Comparison of ENCODE assay signal across 20 cellular contexts in the genomic region with DNA sequence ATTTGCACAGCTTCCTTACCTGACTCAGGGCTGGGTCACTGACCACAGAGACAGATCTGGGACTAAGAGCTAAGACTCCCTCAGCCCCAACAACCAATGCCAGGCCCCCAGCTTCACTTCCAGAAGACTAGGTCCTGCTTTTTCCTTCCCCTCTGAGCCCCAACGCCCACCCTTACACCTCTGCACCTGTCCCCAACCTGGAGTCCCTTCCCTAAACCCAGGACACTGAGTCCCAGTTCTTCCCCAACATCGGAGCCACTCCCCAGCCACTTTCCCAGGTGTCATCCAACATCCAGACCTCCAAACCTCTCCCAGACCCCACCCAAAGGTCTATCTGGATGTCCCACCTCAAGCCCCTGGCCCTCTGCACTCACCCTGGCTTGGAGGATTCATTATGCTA. TPM values are rescaled to one million over a fixed set of nuclear protein-coding genes. Genes with fewer than 3 reads are reported as not detected.
DNase-seq lines count a peak whose midpoint lies in the region; ATAC-seq, FAIRE-seq and TF ChIP-seq lines count a peak whose summit lies in the region.
"Had no signal": no experiment of that assay in that cellular context is flagged by ENCODE, and none has a peak within 500 bp of the region (broad histone marks: within the 10 kb centered on the region; RNA-seq: fewer than 3 reads in every experiment).

No MANE protein-coding gene starts in this region.

- no peak for TF ChIP-seq POLR2A in H54 (IDR thresholded peaks at IDR 0.05; ENCODE audit: low read depth, low read length)

- H3K36me3 Mint-ChIP-seq in activated naive CD4-positive, alpha-beta T cell treated with anti-CD3 and anti-CD28 coated beads for 36 hours (ENCODE audit: low read depth): no peaks in the 10 kb centered on the region
- no peaks in the 10 kb centered on the region for H3K36me3 Mint-ChIP-seq in WTC11
- peaks cover 26% of the 10 kb centered on the region for H3K36me3 Mint-ChIP-seq in stimulated activated effector memory CD8-positive, alpha-beta T cell treated with anti-CD3 and anti-CD28 coated beads, Interleukin-12 subunit alpha, Interleukin-12 subunit beta, amount 100 ng/mL, for 72 hours
- H3K36me3 Mint-ChIP-seq: mesothelial cell of epicardium had no signal

- peak overlapping the region; percentile 22 for H3K4me3 Mint-ChIP-seq in activated naive CD4-positive, alpha-beta T cell treated with anti-CD3 and anti-CD28 coated beads for 36 hours
- peak overlapping the region; percentile 45; the same call in 1 of the 2 replicates for H3K4me3 Mint-ChIP-seq in WTC11
- peak overlapping the region; percentile 67 for H3K4me3 Mint-ChIP-seq in stimulated activated effector memory CD8-positive, alpha-beta T cell treated with anti-CD3 and anti-CD28 coated beads, Interleukin-12 subunit alpha, Interleukin-12 subunit beta, amount 100 ng/mL, for 72 hours
- H3K4me3 Mint-ChIP-seq: mesothelial cell of epicardium had no signal

- intact Hi-C loops in activated naive CD4-positive, alpha-beta T cell treated with anti-CD3 and anti-CD28 coated beads for 36 hours (cut with micrococcal nuclease): loop anchor here (1.0 kb wide), 2 partner anchors 39 to 52 kb away; no protein-coding TSS in a partner anchor

- peak overlapping the region; percentile 66 for H3K27ac Mint-ChIP-seq in activated naive CD4-positive, alpha-beta T cell treated with anti-CD3 and anti-CD28 coated beads for 36 hours
- H3K27ac Mint-ChIP-seq in WTC11: no peak overlapping the region
- peak overlapping the region; percentile 91 for H3K27ac Mint-ChIP-seq in stimulated activated effector memory CD8-positive, alpha-beta T cell treated with anti-CD3 and anti-CD28 coated beads, Interleukin-12 subunit alpha, Interleukin-12 subunit beta, amount 100 ng/mL, for 72 hours
- H3K27ac Mint-ChIP-seq: mesothelial cell of epicardium had no signal

- DNase-seq in activated naive CD4-positive, alpha-beta T cell treated with anti-CD3 and anti-CD28 coated beads for 36 hours: no peak
- no peak for DNase-seq in activated naive CD4-positive, alpha-beta T cell treated with anti-CD3 and anti-CD28 coated beads, Interleukin-2, amount 50 U/mL, for 16 hours
- DNase-seq in WTC11 (ENCODE audit: low spot score) (no peak), H54 (ENCODE audit: insufficient read length, low spot score) (no peak), DMS 273 (lab: John Stamatoyannopoulos, UW; ENCODE audit: unreplicated experiment) (no peak)
- no peak for DNase-seq in stimulated activated effector memory CD8-positive, alpha-beta T cell treated with anti-CD3 and anti-CD28 coated beads, Interleukin-12 subunit alpha, Interleukin-12 subunit beta, amount 100 ng/mL, for 72 hours (ENCODE audit: low spot score in 2 of 2)
- DNase-seq: ACHN, EL, hypothalamus, kidney glomerular epithelial cell, NCI-H748 treated with DMSO at 0.1 percent for 48 hours, nucleus accumbens had no signal

- POLR2A ChIA-PET in WTC11 (lab: Charles Lee): no interaction called here

- peaks cover 28% of the 10 kb centered on the region for H3K4me1 Mint-ChIP-seq in activated naive CD4-positive, alpha-beta T cell treated with anti-CD3 and anti-CD28 coated beads for 36 hours (ENCODE audit: low read depth)
- H3K4me1 Mint-ChIP-seq in WTC11: peaks cover 23% of the 10 kb centered on the region
- peaks cover 34% of the 10 kb centered on the region for H3K4me1 Mint-ChIP-seq in stimulated activated effector memory CD8-positive, alpha-beta T cell treated with anti-CD3 and anti-CD28 coated beads, Interleukin-12 subunit alpha, Interleukin-12 subunit beta, amount 100 ng/mL, for 72 hours
- H3K4me1 Mint-ChIP-seq: mesothelial cell of epicardium had no signal

- no peak for ATAC-seq in WTC11
- ATAC-seq in stimulated activated effector memory CD8-positive, alpha-beta T cell treated with anti-CD3 and anti-CD28 coated beads, Interleukin-12 subunit alpha, Interleukin-12 subunit beta, amount 100 ng/mL, for 72 hours: no peak
- ATAC-seq: right cardiac atrium had no signal

- no peaks in the 10 kb centered on the region for H3K9me3 Mint-ChIP-seq in activated naive CD4-positive, alpha-beta T cell treated with anti-CD3 and anti-CD28 coated beads for 36 hours
- no peaks in the 10 kb centered on the region for H3K9me3 Mint-ChIP-seq in WTC11
- no peaks in the 10 kb centered on the region for H3K9me3 Mint-ChIP-seq in stimulated activated effector memory CD8-positive, alpha-beta T cell treated with anti-CD3 and anti-CD28 coated beads, Interleukin-12 subunit alpha, Interleukin-12 subunit beta, amount 100 ng/mL, for 72 hours
- H3K9me3 Mint-ChIP-seq: activated T-helper 2 cell treated with anti-CD3 and anti-CD28 coated beads, Interferon-gamma antibody, Interleukin-2, Interleukin-4, amounts not matched to agents 10 μg/mL and 5 μg/mL and 100 μg/mL, durations not matched to agents 14 hours and 24 hours and 36 hours; mesothelial cell of epicardium had no signal

- no peak for FAIRE-seq in H54 (lab: Jason Lieb, UNC)
- FAIRE-seq: endometrium, TTC549 had no signal

- CTCF ChIA-PET in activated naive CD4-positive, alpha-beta T cell treated with anti-CD3 and anti-CD28 coated beads for 36 hours (lab: Charles Lee): interaction anchor here (0.6 to 1.6 kb wide), 4 partner anchors 16 to 171 kb away, joined by 3 to 5 read pairs (median 3); no protein-coding TSS in a partner anchor
- CTCF ChIA-PET in WTC11 (lab: Charles Lee): interaction anchor here (1.0 to 5.0 kb wide), 4 partner anchors 10 to 131 kb away, joined by 3 to 40 read pairs (median 8); partner anchors contain the start of gene TRAPPC5

- no peak for TF ChIP-seq CTCF in WTC11 (IDR thresholded peaks at IDR 0.05)

- peaks cover 8% of the 10 kb centered on the region for H3K27me3 Mint-ChIP-seq in activated naive CD4-positive, alpha-beta T cell treated with anti-CD3 and anti-CD28 coated beads for 36 hours (ENCODE audit: low read depth)
- H3K27me3 Mint-ChIP-seq in WTC11 (ENCODE audit: low read depth): peaks cover 21% of the 10 kb centered on the region

TF ChIP-seq in WTC11, 78 proteins besides CTCF, POLR2A, EP300 and RAD21 (continues in another document):
- TF ChIP-seq ZNF425 (CRISPR knock-in tag; conservative IDR thresholded peaks at IDR 0.05) (no peak), GTF2I (CRISPR knock-in tag; conservative IDR thresholded peaks at IDR 0.05) (no peak), CREM (CRISPR knock-in tag; IDR thresholded peaks at IDR 0.05) (no peak), NR1H2 (CRISPR knock-in tag; IDR thresholded peaks at IDR 0.05) (no peak), CBFB (CRISPR knock-in tag; IDR thresholded peaks at IDR 0.05; ENCODE audit: low read depth) (no peak), NFATC4 (CRISPR knock-in tag; IDR thresholded peaks at IDR 0.05) (no peak), GRHL2 (CRISPR knock-in tag; IDR thresholded peaks at IDR 0.05; ENCODE audit: insufficient replicate concordance, severe bottlenecking) (no peak), TCF7 (CRISPR knock-in tag; IDR thresholded peaks at IDR 0.05; ENCODE audit: low read depth) (no peak), USF2 (CRISPR knock-in tag; IDR thresholded peaks at IDR 0.05) (no peak)
- TF ChIP-seq, protein P1, sequence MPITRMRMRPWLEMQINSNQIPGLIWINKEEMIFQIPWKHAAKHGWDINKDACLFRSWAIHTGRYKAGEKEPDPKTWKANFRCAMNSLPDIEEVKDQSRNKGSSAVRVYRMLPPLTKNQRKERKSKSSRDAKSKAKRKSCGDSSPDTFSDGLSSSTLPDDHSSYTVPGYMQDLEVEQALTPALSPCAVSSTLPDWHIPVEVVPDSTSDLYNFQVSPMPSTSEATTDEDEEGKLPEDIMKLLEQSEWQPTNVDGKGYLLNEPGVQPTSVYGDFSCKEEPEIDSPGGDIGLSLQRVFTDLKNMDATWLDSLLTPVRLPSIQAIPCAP (CRISPR knock-in tag; IDR thresholded peaks at IDR 0.05): no peak

RNA-seq across cellular contexts. Expression of gene FCER2, which starts 2.9 kb away (rescaled TPM):
- total RNA-seq in activated naive CD4-positive, alpha-beta T cell treated with anti-CD3 and anti-CD28 coated beads for 36 hours: under 1 TPM; 0.86 to 0.89 TPM
- 0.37 to 0.48 TPM (median 0.46 TPM) in 3 replicates for total RNA-seq in WTC11 (2021)
- total RNA-seq: H4, LHCN-M2, mesothelial cell of epicardium, right cardiac atrium, suprapubic skin had no signal

RNA-seq across cellular contexts. Expression of gene TRAPPC5, which starts 18.4 kb away (rescaled TPM):
- total RNA-seq in activated naive CD4-positive, alpha-beta T cell treated with anti-CD3 and anti-CD28 coated beads for 36 hours: 10 to 100 TPM; 74.7 to 82.4 TPM
- total RNA-seq in WTC11 (2021): 122 to 127 TPM (median 124 TPM) in 3 replicates

RNA-seq across cellular contexts. Expression of gene MCEMP1, which starts 22.1 kb away (rescaled TPM):
- total RNA-seq in activated naive CD4-positive, alpha-beta T cell treated with anti-CD3 and anti-CD28 coated beads for 36 hours: not detected
- total RNA-seq in WTC11 (2021): not detected in 3 replicates
- total RNA-seq: activated T-helper 2 cell treated with anti-CD3 and anti-CD28 coated beads, Interferon-gamma antibody, Interleukin-2, Interleukin-4, amounts not matched to agents 10 μg/mL and 5 μg/mL and 100 μg/mL, durations not matched to agents 14 hours and 24 hours and 36 hours; H4; LHCN-M2; mesothelial cell of epicardium had no signal

RNA-seq across cellular contexts. Expression of gene RETN, which starts 30.2 kb away (rescaled TPM):
- not detected for total RNA-seq in activated naive CD4-positive, alpha-beta T cell treated with anti-CD3 and anti-CD28 coated beads for 36 hours
- not detected in 3 replicates for total RNA-seq in WTC11 (2021)
- total RNA-seq: activated T-helper 2 cell treated with anti-CD3 and anti-CD28 coated beads, Interferon-gamma antibody, Interleukin-2, Interleukin-4, amounts not matched to agents 10 μg/mL and 5 μg/mL and 100 μg/mL, durations not matched to agents 14 hours and 24 hours and 36 hours; H4; LHCN-M2; mesothelial cell of epicardium; suprapubic skin had no signal

RNA-seq across cellular contexts. Expression of gene CLEC4G, which starts 32.9 kb away (rescaled TPM):
- total RNA-seq in activated naive CD4-positive, alpha-beta T cell treated with anti-CD3 and anti-CD28 coated beads for 36 hours: not detected
- total RNA-seq in WTC11 (2021): 0.55 to 0.66 TPM (median 0.62 TPM) in 3 replicates
- total RNA-seq: activated T-helper 2 cell treated with anti-CD3 and anti-CD28 coated beads, Interferon-gamma antibody, Interleukin-2, Interleukin-4, amounts not matched to agents 10 μg/mL and 5 μg/mL and 100 μg/mL, durations not matched to agents 14 hours and 24 hours and 36 hours; H4; LHCN-M2; mesothelial cell of epicardium had no signal
